Comparison of ENCODE assay signal across 1 cellular context in the genomic region with DNA sequence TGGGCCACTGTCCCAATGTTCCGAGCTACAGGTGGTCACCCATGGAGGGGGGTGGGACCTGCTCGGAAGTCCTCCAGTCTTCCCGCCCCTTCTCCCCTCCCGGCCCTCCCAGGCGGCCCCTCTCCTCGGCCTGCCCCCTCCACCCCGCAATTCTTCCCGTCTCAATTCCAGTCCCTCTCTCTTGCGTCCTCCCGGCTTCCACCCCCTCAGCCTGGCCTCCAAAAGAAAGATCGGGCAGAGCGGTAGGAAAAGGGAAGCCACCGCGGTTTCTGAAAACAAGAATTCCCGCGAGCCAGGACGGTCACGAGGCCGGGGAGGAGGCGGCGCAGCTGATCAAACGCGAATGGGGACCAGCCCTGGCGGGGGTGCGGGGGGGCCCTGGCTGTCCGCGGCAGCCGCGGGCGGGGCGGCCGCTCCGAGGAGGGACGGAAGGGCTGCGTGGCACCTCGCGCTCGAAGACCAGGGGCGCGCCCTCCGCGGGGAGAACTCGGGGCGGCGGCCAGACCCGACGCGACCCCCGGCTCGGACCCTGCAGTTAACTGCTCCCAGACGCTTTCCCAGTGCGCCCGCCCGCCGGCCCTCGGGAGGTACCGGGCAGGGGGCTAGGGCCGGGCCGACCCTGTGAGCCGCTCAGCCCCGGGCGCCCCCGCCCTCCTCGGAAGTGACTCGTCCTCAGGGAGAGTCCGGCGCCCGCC.
A peak's percentile ranks its signal among the peaks of the same experiment; 100 is the strongest.
TF ChIP-seq lines count a peak whose summit lies in the region.

No MANE protein-coding gene starts in this region.

TF ChIP-seq in K562, 482 proteins besides CTCF, POLR2A, EP300 and RAD21 (continued from another document):
- TF ChIP-seq, protein P1, sequence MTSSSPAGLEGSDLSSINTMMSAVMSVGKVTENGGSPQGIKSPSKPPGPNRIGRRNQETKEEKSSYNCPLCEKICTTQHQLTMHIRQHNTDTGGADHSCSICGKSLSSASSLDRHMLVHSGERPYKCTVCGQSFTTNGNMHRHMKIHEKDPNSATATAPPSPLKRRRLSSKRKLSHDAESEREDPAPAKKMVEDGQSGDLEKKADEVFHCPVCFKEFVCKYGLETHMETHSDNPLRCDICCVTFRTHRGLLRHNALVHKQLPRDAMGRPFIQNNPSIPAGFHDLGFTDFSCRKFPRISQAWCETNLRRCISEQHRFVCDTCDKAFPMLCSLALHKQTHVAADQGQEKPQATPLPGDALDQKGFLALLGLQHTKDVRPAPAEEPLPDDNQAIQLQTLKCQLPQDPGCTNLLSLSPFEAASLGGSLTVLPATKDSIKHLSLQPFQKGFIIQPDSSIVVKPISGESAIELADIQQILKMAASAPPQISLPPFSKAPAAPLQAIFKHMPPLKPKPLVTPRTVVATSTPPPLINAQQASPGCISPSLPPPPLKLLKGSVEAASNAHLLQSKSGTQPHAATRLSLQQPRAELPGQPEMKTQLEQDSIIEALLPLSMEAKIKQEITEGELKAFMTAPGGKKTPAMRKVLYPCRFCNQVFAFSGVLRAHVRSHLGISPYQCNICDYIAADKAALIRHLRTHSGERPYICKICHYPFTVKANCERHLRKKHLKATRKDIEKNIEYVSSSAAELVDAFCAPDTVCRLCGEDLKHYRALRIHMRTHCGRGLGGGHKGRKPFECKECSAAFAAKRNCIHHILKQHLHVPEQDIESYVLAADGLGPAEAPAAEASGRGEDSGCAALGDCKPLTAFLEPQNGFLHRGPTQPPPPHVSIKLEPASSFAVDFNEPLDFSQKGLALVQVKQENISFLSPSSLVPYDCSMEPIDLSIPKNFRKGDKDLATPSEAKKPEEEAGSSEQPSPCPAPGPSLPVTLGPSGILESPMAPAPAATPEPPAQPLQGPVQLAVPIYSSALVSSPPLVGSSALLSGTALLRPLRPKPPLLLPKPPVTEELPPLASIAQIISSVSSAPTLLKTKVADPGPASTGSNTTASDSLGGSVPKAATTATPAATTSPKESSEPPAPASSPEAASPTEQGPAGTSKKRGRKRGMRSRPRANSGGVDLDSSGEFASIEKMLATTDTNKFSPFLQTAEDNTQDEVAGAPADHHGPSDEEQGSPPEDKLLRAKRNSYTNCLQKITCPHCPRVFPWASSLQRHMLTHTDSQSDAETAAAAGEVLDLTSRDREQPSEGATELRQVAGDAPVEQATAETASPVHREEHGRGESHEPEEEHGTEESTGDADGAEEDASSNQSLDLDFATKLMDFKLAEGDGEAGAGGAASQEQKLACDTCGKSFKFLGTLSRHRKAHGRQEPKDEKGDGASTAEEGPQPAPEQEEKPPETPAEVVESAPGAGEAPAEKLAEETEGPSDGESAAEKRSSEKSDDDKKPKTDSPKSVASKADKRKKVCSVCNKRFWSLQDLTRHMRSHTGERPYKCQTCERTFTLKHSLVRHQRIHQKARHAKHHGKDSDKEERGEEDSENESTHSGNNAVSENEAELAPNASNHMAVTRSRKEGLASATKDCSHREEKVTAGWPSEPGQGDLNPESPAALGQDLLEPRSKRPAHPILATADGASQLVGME (CRISPR knock-in tag; IDR thresholded peaks at IDR 0.05): no peak
- TF ChIP-seq PHF8 (IDR thresholded peaks at IDR 0.05; ENCODE audit: borderline replicate concordance, low read length) (no peak; the same call in 1 of the 2 replicates), ZNF77 (CRISPR knock-in tag; IDR thresholded peaks at IDR 0.05) (no peak), XRCC3 (IDR thresholded peaks at IDR 0.05) (no peak), KDM1A (IDR thresholded peaks at IDR 0.05) (no peak), CBFB (CRISPR knock-in tag; IDR thresholded peaks at IDR 0.05) (no peak), U2AF1 (optimal IDR thresholded peaks at IDR 0.05; ENCODE audit: low read depth, low read length) (no peak), GTF2F1 (IDR thresholded peaks at IDR 0.05; ENCODE audit: low read depth, low read length) (no peak), ILK (tag; IDR thresholded peaks at IDR 0.05; ENCODE audit: borderline replicate concordance, low read depth) (no peak), ZBTB1 (CRISPR knock-in tag; IDR thresholded peaks at IDR 0.05; ENCODE audit: borderline replicate concordance, low read depth) (no peak), CBX3 (IDR thresholded peaks at IDR 0.05; ENCODE audit: borderline replicate concordance in 1 of 2, low read length in 2 of 2) (no peak), ZNF780A (CRISPR knock-in tag; IDR thresholded peaks at IDR 0.05) (no peak), ZNF586 (CRISPR knock-in tag; conservative IDR thresholded peaks at IDR 0.05) (no peak), SMARCB1 (IDR thresholded peaks at IDR 0.05; ENCODE audit: insufficient read length, low read depth) (no peak), TEAD1 (CRISPR knock-in tag; IDR thresholded peaks at IDR 0.05) (no peak), ZNF140 (CRISPR knock-in tag; IDR thresholded peaks at IDR 0.05) (no peak), MEF2A (IDR thresholded peaks at IDR 0.05; ENCODE audit: control insufficient read depth, low read depth, low read length) (no peak)
- TF ChIP-seq, protein P2, sequence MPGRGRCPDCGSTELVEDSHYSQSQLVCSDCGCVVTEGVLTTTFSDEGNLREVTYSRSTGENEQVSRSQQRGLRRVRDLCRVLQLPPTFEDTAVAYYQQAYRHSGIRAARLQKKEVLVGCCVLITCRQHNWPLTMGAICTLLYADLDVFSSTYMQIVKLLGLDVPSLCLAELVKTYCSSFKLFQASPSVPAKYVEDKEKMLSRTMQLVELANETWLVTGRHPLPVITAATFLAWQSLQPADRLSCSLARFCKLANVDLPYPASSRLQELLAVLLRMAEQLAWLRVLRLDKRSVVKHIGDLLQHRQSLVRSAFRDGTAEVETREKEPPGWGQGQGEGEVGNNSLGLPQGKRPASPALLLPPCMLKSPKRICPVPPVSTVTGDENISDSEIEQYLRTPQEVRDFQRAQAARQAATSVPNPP (IDR thresholded peaks at IDR 0.05; ENCODE audit: borderline replicate concordance, insufficient read depth, insufficient read length): no peak
- TF ChIP-seq, protein P3, sequence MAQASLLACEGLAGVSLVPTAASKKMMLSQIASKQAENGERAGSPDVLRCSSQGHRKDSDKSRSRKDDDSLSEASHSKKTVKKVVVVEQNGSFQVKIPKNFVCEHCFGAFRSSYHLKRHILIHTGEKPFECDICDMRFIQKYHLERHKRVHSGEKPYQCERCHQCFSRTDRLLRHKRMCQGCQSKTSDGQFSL (CRISPR knock-in tag; IDR thresholded peaks at IDR 0.05): 0 out of 2 replicates have a peak, but pooled peaks have one; percentile 12
- TF ChIP-seq, protein P3 (tag; IDR thresholded peaks at IDR 0.05): no peak
- TF ChIP-seq, protein P4, sequence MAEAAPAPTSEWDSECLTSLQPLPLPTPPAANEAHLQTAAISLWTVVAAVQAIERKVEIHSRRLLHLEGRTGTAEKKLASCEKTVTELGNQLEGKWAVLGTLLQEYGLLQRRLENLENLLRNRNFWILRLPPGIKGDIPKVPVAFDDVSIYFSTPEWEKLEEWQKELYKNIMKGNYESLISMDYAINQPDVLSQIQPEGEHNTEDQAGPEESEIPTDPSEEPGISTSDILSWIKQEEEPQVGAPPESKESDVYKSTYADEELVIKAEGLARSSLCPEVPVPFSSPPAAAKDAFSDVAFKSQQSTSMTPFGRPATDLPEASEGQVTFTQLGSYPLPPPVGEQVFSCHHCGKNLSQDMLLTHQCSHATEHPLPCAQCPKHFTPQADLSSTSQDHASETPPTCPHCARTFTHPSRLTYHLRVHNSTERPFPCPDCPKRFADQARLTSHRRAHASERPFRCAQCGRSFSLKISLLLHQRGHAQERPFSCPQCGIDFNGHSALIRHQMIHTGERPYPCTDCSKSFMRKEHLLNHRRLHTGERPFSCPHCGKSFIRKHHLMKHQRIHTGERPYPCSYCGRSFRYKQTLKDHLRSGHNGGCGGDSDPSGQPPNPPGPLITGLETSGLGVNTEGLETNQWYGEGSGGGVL (CRISPR knock-in tag; IDR thresholded peaks at IDR 0.05): no peak
- TF ChIP-seq, protein P5, sequence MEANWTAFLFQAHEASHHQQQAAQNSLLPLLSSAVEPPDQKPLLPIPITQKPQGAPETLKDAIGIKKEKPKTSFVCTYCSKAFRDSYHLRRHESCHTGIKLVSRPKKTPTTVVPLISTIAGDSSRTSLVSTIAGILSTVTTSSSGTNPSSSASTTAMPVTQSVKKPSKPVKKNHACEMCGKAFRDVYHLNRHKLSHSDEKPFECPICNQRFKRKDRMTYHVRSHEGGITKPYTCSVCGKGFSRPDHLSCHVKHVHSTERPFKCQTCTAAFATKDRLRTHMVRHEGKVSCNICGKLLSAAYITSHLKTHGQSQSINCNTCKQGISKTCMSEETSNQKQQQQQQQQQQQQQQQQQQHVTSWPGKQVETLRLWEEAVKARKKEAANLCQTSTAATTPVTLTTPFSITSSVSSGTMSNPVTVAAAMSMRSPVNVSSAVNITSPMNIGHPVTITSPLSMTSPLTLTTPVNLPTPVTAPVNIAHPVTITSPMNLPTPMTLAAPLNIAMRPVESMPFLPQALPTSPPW (CRISPR knock-in tag; IDR thresholded peaks at IDR 0.05): peak; percentile 83
